ENCODE assay signal across 28 cellular contexts in the genomic region with DNA sequence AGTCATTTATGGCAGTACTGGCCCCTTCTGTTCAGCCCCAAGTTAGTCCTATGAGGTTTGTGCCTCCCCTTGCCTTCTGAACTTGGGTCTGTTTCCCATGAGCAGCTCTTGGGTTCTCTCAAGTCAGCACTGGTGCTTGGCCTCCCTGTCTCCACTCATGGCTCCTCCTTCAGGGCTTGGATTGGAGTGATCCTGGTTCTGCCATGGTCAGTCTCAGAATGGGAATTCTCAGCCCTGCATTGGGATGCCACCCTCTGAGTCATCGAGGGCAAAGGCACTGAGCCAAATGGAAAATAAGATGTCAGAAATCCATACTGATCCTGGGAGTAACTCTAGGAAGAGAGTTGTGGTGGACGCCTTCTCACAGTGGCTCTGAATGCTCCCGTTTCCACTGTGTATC.
DNase-seq lines count a peak whose midpoint lies in the region; ATAC-seq and TF ChIP-seq lines count a peak whose summit lies in the region.
"Had no signal": no experiment of that assay in that cellular context is flagged by ENCODE, and none has a peak within 500 bp of the region (broad histone marks: within the 10 kb centered on the region; RNA-seq: fewer than 3 reads in every experiment).

No MANE protein-coding gene starts in this region.

- intact Hi-C loops in HCT116 (cut with micrococcal nuclease) (no loop called here), aorta (cut with DNase I) (no loop called here)

- ATAC-seq in HCT116 (peak; percentile 70), HG02588 (IDR thresholded peaks at IDR 0.05; ENCODE audit: unreplicated experiment) (no peak), aorta (ENCODE audit: low FRiP score) (no peak), GM18511 (IDR thresholded peaks at IDR 0.05; ENCODE audit: unreplicated experiment) (no peak)
- ATAC-seq: GM12878, GM23338, HepG2 had no signal

- H2BK120ac ChIP-seq in mesenchymal stem cell (ENCODE audit: low read depth, low read length): no peak overlapping the region

- RAD21 ChIA-PET in HCT116 (lab: Charles Lee; ENCODE audit: low non-redundant PET in 1 of 2, low total read pairs in 2 of 2, uncharacterized antibody in 2 of 2, unreplicated experiment in 2 of 2): no interaction called here

- H3K4me1 ChIP-seq in BLaER1: peaks cover 52% of the 10 kb centered on the region
- H3K4me1 ChIP-seq in HCT116 (ENCODE audit: control insufficient read depth in 1 of 2, insufficient read depth in 2 of 2, low read length in 2 of 2): peaks cover 0 to 8% of the 10 kb centered on the region in 2 experiments; a peak in 2 of 4 replicates
- H3K4me1 ChIP-seq in SK-N-SH (ENCODE audit: control insufficient read depth in 1 of 2, insufficient read depth in 2 of 2, low read depth in 1 of 2, low read length in 1 of 2): 0 out of 4 replicates have a peak, but pooled peaks cover 0 to 6% of the 10 kb centered on the region in 2 experiments
- peaks cover 1% of the 10 kb centered on the region for H3K4me1 ChIP-seq in mesenchymal stem cell (ENCODE audit: control insufficient read depth, insufficient read depth, low read depth, low read length)
- no peaks in the 10 kb centered on the region for H3K4me1 ChIP-seq in aorta (ENCODE audit: control insufficient read depth in 1 of 2, insufficient read depth in 2 of 2, low read length in 2 of 2)
- H3K4me1 ChIP-seq: Peyer's patch had no signal

- no peak overlapping the region for H4K91ac ChIP-seq in mesenchymal stem cell (ENCODE audit: low read length)

- H3K9me3 ChIP-seq in BLaER1 (peaks cover 39% of the 10 kb centered on the region), HCT116 (ENCODE audit: control insufficient read depth in 1 of 2, insufficient read depth in 1 of 2, low read depth in 1 of 2, low read length in 2 of 2) (no peaks in the 10 kb centered on the region), SK-N-SH (no peaks in the 10 kb centered on the region), mesenchymal stem cell (ENCODE audit: control insufficient read depth, low read length) (no peaks in the 10 kb centered on the region), aorta (ENCODE audit: control insufficient read depth, low read length) (no peaks in the 10 kb centered on the region)
- H3K9me3 ChIP-seq: Peyer's patch had no signal

- peak overlapping the region in 1 of 2 experiments; percentile 38 for H3K14ac ChIP-seq in mesenchymal stem cell (ENCODE audit: low read length in 2 of 2)

- H3K79me1 ChIP-seq in mesenchymal stem cell (replicated peaks; ENCODE audit: low read length, poor library complexity, severe bottlenecking): no peaks in the 10 kb centered on the region

- H3K4ac ChIP-seq in mesenchymal stem cell (ENCODE audit: low read depth in 1 of 2, low read length in 2 of 2): no peak overlapping the region

- H4K8ac ChIP-seq in mesenchymal stem cell (ENCODE audit: low read length): no peak overlapping the region

- H3K27ac ChIP-seq in BLaER1 (peak overlapping the region; percentile 72), HCT116 (ENCODE audit: low read depth, low read length) (no peak overlapping the region), SK-N-SH (ENCODE audit: low read depth in 2 of 2, low read length in 1 of 2) (no peak overlapping the region), mesenchymal stem cell (ENCODE audit: low read length, poor library complexity, severe bottlenecking) (no peak overlapping the region), aorta (ENCODE audit: low read depth in 1 of 2, low read length in 2 of 2) (no peak overlapping the region)
- H3K27ac ChIP-seq: Peyer's patch, SK-N-MC had no signal

- no peak overlapping the region for H3K18ac ChIP-seq in mesenchymal stem cell (ENCODE audit: low read depth in 1 of 2, low read length in 2 of 2)

- H3K27me3 ChIP-seq in BLaER1 (no peaks in the 10 kb centered on the region), HCT116 (ENCODE audit: insufficient read depth, low read length) (peaks cover 8% of the 10 kb centered on the region; the same call in 1 of the 2 replicates), SK-N-SH (ENCODE audit: insufficient read depth) (no peaks in the 10 kb centered on the region), mesenchymal stem cell (ENCODE audit: control insufficient read depth in 1 of 2, insufficient read depth in 1 of 2, low read length in 2 of 2) (peaks cover 0 to 24% of the 10 kb centered on the region in 2 experiments), aorta (ENCODE audit: control insufficient read depth in 1 of 2, insufficient read depth in 2 of 2, low read length in 1 of 2) (no peaks in the 10 kb centered on the region)
- H3K27me3 ChIP-seq: Peyer's patch had no signal

- CTCF ChIA-PET in HCT116 (lab: Charles Lee) (no interaction called here), SK-N-SH (lab: Yijun Ruan, JAX) (interaction anchor here (1.0 kb wide), 1 partner anchor 66 kb away, joined by 3 read pairs; no protein-coding TSS in a partner anchor)

- TF ChIP-seq RAD21 in HCT116 (IDR thresholded peaks at IDR 0.05; ENCODE audit: low read depth) (no peak), SK-N-SH (IDR thresholded peaks at IDR 0.05; ENCODE audit: low read length) (no peak)

- H2AK5ac ChIP-seq in mesenchymal stem cell (ENCODE audit: low read length, severe bottlenecking): no peak overlapping the region

- no peak for TF ChIP-seq EP300 in SK-N-SH (IDR thresholded peaks at IDR 0.05; ENCODE audit: borderline replicate concordance in 1 of 2, low read depth in 1 of 2, low read length in 1 of 2)

- no peak overlapping the region for H3K4me3 ChIP-seq in BLaER1
- H3K4me3 ChIP-seq in HCT116 (replicated peaks in 1 of 2; ENCODE audit: low read depth in 1 of 2, low read length in 2 of 2): no peak overlapping the region
- H3K4me3 ChIP-seq in SK-N-SH (ENCODE audit: low read depth in 2 of 2, low read length in 1 of 2): no peak overlapping the region
- no peak overlapping the region for H3K4me3 ChIP-seq in mesenchymal stem cell (ENCODE audit: insufficient read depth in 1 of 2, low read depth in 1 of 2, low read length in 2 of 2)
- H3K4me3 ChIP-seq in aorta (ENCODE audit: low read length in 2 of 2): no peak overlapping the region
- H3K4me3 ChIP-seq: GM12878, GM23338, Peyer's patch, SK-N-MC had no signal

- H2AFZ ChIP-seq in HCT116 (ENCODE audit: low read depth, low read length, poor library complexity, severe bottlenecking): no peak overlapping the region
- H2AFZ ChIP-seq in SK-N-SH (ENCODE audit: low read depth): no peak overlapping the region
- H2AFZ ChIP-seq in mesenchymal stem cell (ENCODE audit: low read depth, low read length): no peak overlapping the region
- H2AFZ ChIP-seq: GM23338 had no signal

- peak overlapping the region; percentile 1 for H2BK15ac ChIP-seq in mesenchymal stem cell (ENCODE audit: low read depth, poor library complexity, severe bottlenecking)

- H3K4me2 ChIP-seq in BLaER1 (peak overlapping the region; percentile 86), HCT116 (ENCODE audit: low read length) (no peak overlapping the region), SK-N-SH (no peak overlapping the region), mesenchymal stem cell (ENCODE audit: low read length, poor library complexity, severe bottlenecking) (no peak overlapping the region)
- H3K4me2 ChIP-seq: GM23338 had no signal

- H4K20me1 ChIP-seq in BLaER1 (no peaks in the 10 kb centered on the region), HCT116 (ENCODE audit: insufficient read depth) (no peaks in the 10 kb centered on the region), SK-N-SH (ENCODE audit: insufficient read depth) (no peaks in the 10 kb centered on the region)

- no peaks in the 10 kb centered on the region for H3K79me2 ChIP-seq in HCT116 (ENCODE audit: insufficient read depth, low read length)
- H3K79me2 ChIP-seq in SK-N-SH (ENCODE audit: insufficient read depth): no peaks in the 10 kb centered on the region

- BruUV-seq in HCT116 (replicated peaks; lab: Mats Ljungman, UMichigan): no TSS peak

- no peak overlapping the region for H3K9ac ChIP-seq in BLaER1
- H3K9ac ChIP-seq in HCT116 (ENCODE audit: low read length): no peak overlapping the region
- no peak overlapping the region for H3K9ac ChIP-seq in SK-N-SH
- H3K9ac ChIP-seq in mesenchymal stem cell (ENCODE audit: low read length): no peak overlapping the region

- H3K9me2 ChIP-seq in HCT116 (ENCODE audit: insufficient read depth): no peaks in the 10 kb centered on the region
- no peaks in the 10 kb centered on the region for H3K9me2 ChIP-seq in SK-N-SH

- POLR2A ChIA-PET in HCT116 (lab: Charles Lee): no interaction called here
- POLR2A ChIA-PET in SK-N-SH (lab: Yijun Ruan, JAX): no interaction called here

- H3F3A ChIP-seq in SK-N-SH (replicated peaks; ENCODE audit: insufficient read depth): peaks cover 1% of the 10 kb centered on the region

- no peak for DNase-seq in HCT116 (ENCODE audit: low read depth, low spot score)
- no peak for DNase-seq in SK-N-SH
- DNase-seq in mesenchymal stem cell: no peak
- DNase-seq in globus pallidus (ENCODE audit: low spot score): no peak
- DNase-seq in aorta: no peak
- DNase-seq: Calu3, DMS53, EL, GDM1, H9, HFFc6, Karpas-422, NCI-H1105 treated with DMSO at 0.1 percent for 48 hours, NCI-H146, NCI-H1930, NCI-H2107, NCI-H446 treated with DMSO at 0.1 percent for 48 hours, NCI-H526 treated with DMSO at 0.1 percent for 48 hours, Peyer's patch, SIG-M5, T-helper 2 cell had no signal

- TF ChIP-seq CTCF in HCT116 (IDR thresholded peaks at IDR 0.05 in 2 of 3, conservative IDR thresholded peaks at IDR 0.05 in 1 of 3; ENCODE audit: borderline replicate concordance in 1 of 3, insufficient read depth in 1 of 3, low read depth in 2 of 3, low read length in 2 of 3) (no peak), SK-N-SH (IDR thresholded peaks at IDR 0.05) (no peak)

- WGBS in SK-N-SH (ENCODE audit: low lambda C conversion rate): 54% methylated on average over 3 of the region's 3 CpGs
- WGBS in mesenchymal stem cell: 99% methylated on average over 3 of the region's 3 CpGs
- 90 to 92% methylated on average over 3 of the region's 3 CpGs for WGBS in aorta, 2 donors

- H3K36me3 ChIP-seq in BLaER1: 0 out of 2 replicates have a peak, but pooled peaks cover 4% of the 10 kb centered on the region
- H3K36me3 ChIP-seq in HCT116 (ENCODE audit: control insufficient read depth in 1 of 2, insufficient read depth in 2 of 2, low read length in 2 of 2): no peaks in the 10 kb centered on the region
- no peaks in the 10 kb centered on the region for H3K36me3 ChIP-seq in SK-N-SH (replicated peaks in 1 of 2; ENCODE audit: control insufficient read depth in 1 of 2, insufficient read depth in 2 of 2, low read length in 1 of 2)
- H3K36me3 ChIP-seq in mesenchymal stem cell (ENCODE audit: control insufficient read depth in 1 of 2, insufficient read depth in 2 of 2, low read depth in 1 of 2, low read length in 2 of 2): no peaks in the 10 kb centered on the region
- H3K36me3 ChIP-seq in aorta (ENCODE audit: control insufficient read depth in 1 of 2, insufficient read depth in 2 of 2, low read length in 1 of 2): no peaks in the 10 kb centered on the region
- H3K36me3 ChIP-seq: Peyer's patch had no signal

- no peak overlapping the region for H2BK12ac ChIP-seq in mesenchymal stem cell (ENCODE audit: low read length in 2 of 2)

- no peak overlapping the region for H3K23ac ChIP-seq in mesenchymal stem cell (ENCODE audit: low read length in 2 of 2)

- no peak for TF ChIP-seq POLR2A in HCT116 (IDR thresholded peaks at IDR 0.05; ENCODE audit: borderline replicate concordance, extremely low read depth, insufficient read depth, insufficient read length)

- no peak overlapping the region for H2BK5ac ChIP-seq in mesenchymal stem cell (ENCODE audit: low read depth, low read length, poor library complexity, severe bottlenecking)
